Comparison of ENCODE assay signal across 18 cellular contexts in the genomic region with DNA sequence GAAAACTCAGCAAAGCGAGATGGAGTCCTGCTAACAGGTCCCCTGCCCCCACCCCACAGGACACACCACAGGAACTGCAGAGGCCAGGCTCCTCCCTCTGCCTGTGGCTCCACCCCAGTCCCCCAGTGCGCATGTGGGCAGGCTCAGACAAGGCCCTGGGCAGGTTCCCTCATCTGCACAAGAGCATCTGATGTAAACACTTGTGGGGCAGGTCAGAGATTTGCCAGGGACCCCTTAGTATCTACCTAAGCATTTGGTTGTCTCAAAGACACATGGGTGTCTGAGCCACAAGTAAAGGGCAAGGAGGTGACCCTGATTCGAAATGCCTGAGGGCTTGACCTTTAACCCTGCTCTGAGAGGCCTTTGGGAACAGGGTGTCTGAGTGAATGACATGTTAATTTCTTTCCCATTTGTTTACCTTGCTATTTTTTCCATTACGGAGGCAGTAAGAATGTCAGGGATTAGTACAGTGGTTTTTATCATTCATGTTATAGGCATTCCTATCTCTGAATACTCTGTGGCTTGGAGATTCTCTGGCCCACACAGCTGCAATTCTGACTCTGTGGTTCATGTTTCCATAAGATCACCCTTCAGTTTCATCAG.
DNase-seq lines count a peak whose midpoint lies in the region; ATAC-seq, FAIRE-seq and TF ChIP-seq lines count a peak whose summit lies in the region.
"Had no signal": no experiment of that assay in that cellular context is flagged by ENCODE, and none has a peak within 500 bp of the region (broad histone marks: within the 10 kb centered on the region; RNA-seq: fewer than 3 reads in every experiment).

No MANE protein-coding gene starts in this region.

- no peaks in the 10 kb centered on the region for H3K79me2 ChIP-seq in HepG2 (ENCODE audit: insufficient read depth, low read length)
- H3K79me2 ChIP-seq in hepatocyte = no peaks in the 10 kb centered on the region

- no peak overlapping the region for H2AFZ ChIP-seq in HepG2 (ENCODE audit: low read length)
- no peak overlapping the region for H2AFZ ChIP-seq in hepatocyte
- H2AFZ ChIP-seq in mesenchymal stem cell (ENCODE audit: low read depth, low read length) = no peak overlapping the region

- no peak overlapping the region for H3K18ac ChIP-seq in mesenchymal stem cell (ENCODE audit: low read depth in 1 of 2, low read length in 2 of 2)

- H2BK5ac ChIP-seq in mesenchymal stem cell (ENCODE audit: low read depth, low read length, poor library complexity, severe bottlenecking) = no peak overlapping the region

- H3K9me3 ChIP-seq in right lobe of liver (no peaks in the 10 kb centered on the region), HepG2 (ENCODE audit: low read length) (no peaks in the 10 kb centered on the region), hepatocyte (ENCODE audit: low read depth) (no peaks in the 10 kb centered on the region), mesenchymal stem cell (ENCODE audit: control insufficient read depth, low read length) (no peaks in the 10 kb centered on the region)
- H3K9me3 ChIP-seq: breast epithelium had no signal

- no peak overlapping the region for H2BK15ac ChIP-seq in mesenchymal stem cell (ENCODE audit: low read depth, poor library complexity, severe bottlenecking)

- no peaks in the 10 kb centered on the region for H4K20me1 ChIP-seq in HepG2 (ENCODE audit: insufficient read depth, low read length)
- no peaks in the 10 kb centered on the region for H4K20me1 ChIP-seq in hepatocyte (ENCODE audit: insufficient read depth, poor library complexity, severe bottlenecking)

- H3K9me3 Mint-ChIP-seq in WTC11 = peaks cover 6% of the 10 kb centered on the region
- H3K9me3 Mint-ChIP-seq: nephron had no signal

- H3K9ac ChIP-seq in HepG2 (ENCODE audit: insufficient read depth, low read depth, low read length) (no peak overlapping the region), mesenchymal stem cell (ENCODE audit: low read length) (no peak overlapping the region)

- H2BK12ac ChIP-seq in mesenchymal stem cell (ENCODE audit: low read length in 2 of 2) = no peak overlapping the region

- TF ChIP-seq RAD21 in HepG2 (CRISPR knock-in tag; IDR thresholded peaks at IDR 0.05) = no peak

- H3K27ac ChIP-seq in right lobe of liver (no peak overlapping the region), HepG2 (ENCODE audit: extremely low read length, insufficient read depth, low read length) (no peak overlapping the region), hepatocyte (no peak overlapping the region), mesenchymal stem cell (ENCODE audit: low read length, poor library complexity, severe bottlenecking) (no peak overlapping the region)
- H3K27ac ChIP-seq: breast epithelium, WERI-Rb-1 had no signal

- POLR2A ChIA-PET in HepG2 (lab: Yijun Ruan, JAX) (no interaction called here), WTC11 (lab: Charles Lee) (no interaction called here)

- H3K27me3 Mint-ChIP-seq in WTC11 (ENCODE audit: low read depth) = no peaks in the 10 kb centered on the region; the same call in 1 of the 2 replicates

- H2BK120ac ChIP-seq in mesenchymal stem cell (ENCODE audit: low read depth, low read length) = no peak overlapping the region

- no peak for TF ChIP-seq EP300 in HepG2 (IDR thresholded peaks at IDR 0.05; ENCODE audit: low read depth in 2 of 2, low read length in 2 of 2)
- no peak for TF ChIP-seq EP300 in HepG2 (CRISPR knock-in tag; IDR thresholded peaks at IDR 0.05; ENCODE audit: borderline replicate concordance)

- in situ Hi-C loops in HepG2 (cut with HindIII; ENCODE audit: extremely low pct_ligation_motif_present, low pct_unique_long_range_greater_than_20kb) = no loop called here

- H3K4me3 ChIP-seq in right lobe of liver = no peak overlapping the region
- H3K4me3 ChIP-seq in HepG2 (replicated peaks in 1 of 3; ENCODE audit: insufficient read depth in 1 of 3, low read depth in 2 of 3, low read length in 3 of 3) = no peak overlapping the region
- H3K4me3 ChIP-seq in hepatocyte = no peak overlapping the region
- H3K4me3 ChIP-seq in mesenchymal stem cell (ENCODE audit: insufficient read depth in 1 of 2, low read depth in 1 of 2, low read length in 2 of 2) = no peak overlapping the region
- H3K4me3 ChIP-seq: breast epithelium had no signal

- no peaks in the 10 kb centered on the region for H3K36me3 ChIP-seq in right lobe of liver
- no peaks in the 10 kb centered on the region for H3K36me3 ChIP-seq in HepG2 (replicated peaks in 1 of 2; ENCODE audit: control insufficient read depth in 1 of 2, insufficient read depth in 2 of 2, low read length in 2 of 2)
- H3K36me3 ChIP-seq in hepatocyte (replicated peaks; ENCODE audit: insufficient read depth, low read depth) = no peaks in the 10 kb centered on the region
- no peaks in the 10 kb centered on the region for H3K36me3 ChIP-seq in mesenchymal stem cell (ENCODE audit: control insufficient read depth in 1 of 2, insufficient read depth in 2 of 2, low read depth in 1 of 2, low read length in 2 of 2)
- H3K36me3 ChIP-seq: breast epithelium, WERI-Rb-1 had no signal

- no peak overlapping the region for H2AK5ac ChIP-seq in mesenchymal stem cell (ENCODE audit: low read length, severe bottlenecking)

- H3K4me1 ChIP-seq in right lobe of liver (no peaks in the 10 kb centered on the region), HepG2 (ENCODE audit: insufficient read depth, low read length) (no peaks in the 10 kb centered on the region), hepatocyte (ENCODE audit: insufficient read depth) (no peaks in the 10 kb centered on the region), mesenchymal stem cell (ENCODE audit: control insufficient read depth, insufficient read depth, low read depth, low read length) (no peaks in the 10 kb centered on the region)
- H3K4me1 ChIP-seq: breast epithelium had no signal

- CTCF ChIA-PET in HepG2 (lab: Yijun Ruan, JAX; ENCODE audit: low intra/inter-chr PET ratio, low total read pairs) = no interaction called here
- CTCF ChIA-PET in WTC11 (lab: Charles Lee) = interaction anchor here (1.3 kb wide), 1 partner anchor 214 kb away, joined by 3 read pairs; no protein-coding TSS in a partner anchor

- intact Hi-C loops in right lobe of liver (cut with DNase I) (no loop called here), HepG2 (cut with micrococcal nuclease; ENCODE audit: unreplicated experiment) (no loop called here), left cardiac atrium (cut with DNase I) (no loop called here)

- no peak for FAIRE-seq in HepG2 (lab: Jason Lieb, UNC)
- FAIRE-seq: A204.1 had no signal

- no peak overlapping the region for H3K27ac Mint-ChIP-seq in WTC11
- H3K27ac Mint-ChIP-seq: nephron had no signal

- TF ChIP-seq CTCF in right lobe of liver (IDR thresholded peaks at IDR 0.05) (no peak), HepG2 (CRISPR knock-in tag; IDR thresholded peaks at IDR 0.05) (no peak), WTC11 (IDR thresholded peaks at IDR 0.05) (no peak), hepatocyte (IDR thresholded peaks at IDR 0.05; ENCODE audit: poor library complexity) (no peak)

- DNase-seq in right lobe of liver (peak in 1 of 3 donors; percentile 29), HepG2 (ENCODE audit: low spot score) (no peak), WTC11 (ENCODE audit: low spot score) (peak; percentile 36), hepatocyte (ENCODE audit: low spot score) (peak; percentile 15), mesenchymal stem cell (no peak), left cardiac atrium (no peak)
- DNase-seq: activated naive CD4-positive, alpha-beta T cell; glutamatergic neuron; left ventricle myocardium superior; NCI-H1092 treated with DMSO at 0.1 percent for 48 hours; NCI-H2227 treated with DMSO at 0.1 percent for 48 hours; stimulated activated naive CD8-positive, alpha-beta T cell treated with anti-CD3 and anti-CD28 coated beads, Interleukin-15, Interleukin-2, amounts not matched to agents 100 U/mL and 50 U/mL, for 24 hours; WERI-Rb-1 had no signal

- no peaks in the 10 kb centered on the region for H3K79me1 ChIP-seq in mesenchymal stem cell (replicated peaks; ENCODE audit: low read length, poor library complexity, severe bottlenecking)

- TF ChIP-seq POLR2A in right lobe of liver (IDR thresholded peaks at IDR 0.05) = no peak
- TF ChIP-seq POLR2A in HepG2 (IDR thresholded peaks at IDR 0.05; ENCODE audit: insufficient read depth in 1 of 2, low read depth in 2 of 2, low read length in 2 of 2) = no peak

- H3K4me3 Mint-ChIP-seq in WTC11 = no peak overlapping the region
- H3K4me3 Mint-ChIP-seq: nephron had no signal

- WGBS in right lobe of liver (ENCODE audit: insufficient coverage, low coverage, low lambda C conversion rate, missing lambda C conversion rate) = 72% methylated on average over 3 of the region's 4 CpGs
- 2% methylated on average over 3 of the region's 4 CpGs for WGBS in HepG2 (ENCODE audit: low lambda C conversion rate)
- WGBS in hepatocyte (ENCODE audit: low lambda C conversion rate, missing lambda C conversion rate) = 63% methylated on average over 4 of the region's 4 CpGs
- WGBS in mesenchymal stem cell = 52% methylated on average over 4 of the region's 4 CpGs

- H3K14ac ChIP-seq in mesenchymal stem cell (ENCODE audit: low read length in 2 of 2) = no peak overlapping the region

- BruUV-seq in HepG2 (replicated peaks; lab: Mats Ljungman, UMichigan) = no TSS peak

- no peaks in the 10 kb centered on the region for H3K27me3 ChIP-seq in right lobe of liver
- H3K27me3 ChIP-seq in HepG2 (ENCODE audit: control insufficient read depth in 1 of 2, insufficient read depth in 2 of 2, low read length in 2 of 2) = no peaks in the 10 kb centered on the region
- no peaks in the 10 kb centered on the region for H3K27me3 ChIP-seq in hepatocyte
- H3K27me3 ChIP-seq in mesenchymal stem cell (ENCODE audit: control insufficient read depth in 1 of 2, insufficient read depth in 1 of 2, low read length in 2 of 2) = no peaks in the 10 kb centered on the region
- H3K27me3 ChIP-seq: breast epithelium had no signal

- H3K4me2 ChIP-seq in HepG2 (ENCODE audit: low read depth, low read length) (no peak overlapping the region), hepatocyte (no peak overlapping the region), mesenchymal stem cell (ENCODE audit: low read length, poor library complexity, severe bottlenecking) (no peak overlapping the region)

- no peak overlapping the region for H4K91ac ChIP-seq in mesenchymal stem cell (ENCODE audit: low read length)

- H3K23ac ChIP-seq in mesenchymal stem cell (ENCODE audit: low read length in 2 of 2) = no peak overlapping the region

- peaks cover 13% of the 10 kb centered on the region for H3K4me1 Mint-ChIP-seq in WTC11
- H3K4me1 Mint-ChIP-seq: nephron had no signal

- no peak overlapping the region for H4K8ac ChIP-seq in mesenchymal stem cell (ENCODE audit: low read length)

- ATAC-seq in right lobe of liver (peak; percentile 44 to 68 (median 56)), HepG2 (no peak), WTC11 (peak; percentile 99), HG02870 (IDR thresholded peaks at IDR 0.05; ENCODE audit: unreplicated experiment) (no peak), left cardiac atrium (no peak), GM18520 (IDR thresholded peaks at IDR 0.05; ENCODE audit: unreplicated experiment) (no peak)
- ATAC-seq: left ventricle myocardium superior; stimulated activated naive CD8-positive, alpha-beta T cell treated with anti-CD3 and anti-CD28 coated beads, Interleukin-15, Interleukin-2, amounts not matched to agents 100 U/mL and 50 U/mL, for 24 hours had no signal

- no peaks in the 10 kb centered on the region for H3K9me2 ChIP-seq in hepatocyte (replicated peaks; ENCODE audit: insufficient read depth)

- H3K36me3 Mint-ChIP-seq in WTC11 = no peaks in the 10 kb centered on the region

- no peak overlapping the region for H3K4ac ChIP-seq in mesenchymal stem cell (ENCODE audit: low read depth in 1 of 2, low read length in 2 of 2)

Comparison
In these comparisons a context has a peak if more than half of its experiments do, and no peak if none do; other contexts are left out.
1. ATAC-seq: peak in right lobe of liver (4 of 4) and WTC11 (single experiment); none in HepG2 (single experiment), HG02870 (single experiment), left cardiac atrium (0 of 2) and GM18520 (single experiment).
2. DNase-seq: peak in WTC11 (single experiment) and hepatocyte (single experiment); none in HepG2 (single experiment), mesenchymal stem cell (single experiment) and left cardiac atrium (single experiment).